In genomic region chr1:151994956-151995355, GRCh38 we compare ENCODE assay signal across 1 cellular context.
TF ChIP-seq lines count a peak whose summit lies in the region.

No MANE protein-coding gene starts in this region.

TF ChIP-seq in H1, 55 proteins besides CTCF, POLR2A, EP300 and RAD21:
- TF ChIP-seq CBX8 (IDR thresholded peaks at IDR 0.05; ENCODE audit: borderline replicate concordance, low read depth, low read length) (no peak), CREB1 (IDR thresholded peaks at IDR 0.05) (no peak), MAFK (IDR thresholded peaks at IDR 0.05; ENCODE audit: low read depth, low read length) (no peak), E2F6 (IDR thresholded peaks at IDR 0.05) (no peak), BACH1 (IDR thresholded peaks at IDR 0.05; ENCODE audit: low read length) (no peak), FOSL1 (IDR thresholded peaks at IDR 0.05; ENCODE audit: insufficient read depth, low read depth, low read length) (no peak), SIN3A (conservative IDR thresholded peaks at IDR 0.05 in 1 of 2, IDR thresholded peaks at IDR 0.05 in 1 of 2; ENCODE audit: low read depth in 1 of 2, low read length in 2 of 2) (no peak), SUZ12 (IDR thresholded peaks at IDR 0.05; ENCODE audit: low read length) (no peak), SAP30 (IDR thresholded peaks at IDR 0.05; ENCODE audit: insufficient read depth, insufficient replicate concordance, low read length) (no peak), KDM1A (IDR thresholded peaks at IDR 0.05; ENCODE audit: borderline replicate concordance, low read length) (no peak), POU5F1 (IDR thresholded peaks at IDR 0.05; ENCODE audit: low read depth, low read length) (no peak), BRCA1 (IDR thresholded peaks at IDR 0.05; ENCODE audit: low read depth, low read length) (no peak), TBP (IDR thresholded peaks at IDR 0.05; ENCODE audit: low read depth, low read length) (no peak)
